ENCODE assay signal across 11 cellular contexts in genomic region chr10:123156091-123156490, GRCh38. TPM values are rescaled to one million over a fixed set of nuclear protein-coding genes. Genes with fewer than 3 reads are reported as not detected.
A peak's percentile ranks its signal among the peaks of the same experiment; 100 is the strongest.
DNase-seq lines count a peak whose midpoint lies in the region; ATAC-seq and TF ChIP-seq lines count a peak whose summit lies in the region.
"Had no signal": no experiment of that assay in that cellular context is flagged by ENCODE, and none has a peak within 500 bp of the region (broad histone marks: within the 10 kb centered on the region; RNA-seq: fewer than 3 reads in every experiment).

No MANE protein-coding gene starts in this region.

- H3K4me1 Mint-ChIP-seq in CD8-positive, alpha-beta T cell (ENCODE audit: low read depth): peaks cover 79% of the 10 kb centered on the region
- peaks cover 68% of the 10 kb centered on the region for H3K4me1 Mint-ChIP-seq in activated T-helper 1 cell treated with anti-CD3 and anti-CD28 coated beads, Interleukin-12 subunit alpha, Interleukin-12 subunit beta, Interleukin-2, Interleukin-4 antibody, amounts not matched to agents 30 ng/mL and 10 ng/mL and 1 ng/mL, durations not matched to agents 14 hours and 24 hours and 36 hours (ENCODE audit: low read depth)

- no peak overlapping the region for H3K27ac ChIP-seq in CD8-positive, alpha-beta T cell (ENCODE audit: low read depth, low read length)
- no peak overlapping the region for H3K27ac ChIP-seq in HEK293 (ENCODE audit: extremely low read depth, low read depth, low read length)

- intact Hi-C loops in CD8-positive, alpha-beta T cell (cut with DNase I, micrococcal nuclease): loop anchor here in 1 of 2 experiments (10.0 kb wide), 3 partner anchors 1231 to 1759 kb away; partner anchors contain the start of genes ATE1 and OAT
- intact Hi-C loops in activated T-helper 1 cell treated with anti-CD3 and anti-CD28 coated beads, Interleukin-12 subunit alpha, Interleukin-12 subunit beta, Interleukin-2, Interleukin-4 antibody, amounts not matched to agents 30 ng/mL and 10 ng/mL and 1 ng/mL, durations not matched to agents 14 hours and 24 hours and 36 hours (cut with micrococcal nuclease): loop anchor here (10.0 kb wide), 3 partner anchors 1069 to 1569 kb away; partner anchors contain the start of gene ATE1

- H3K36me3 ChIP-seq in CD8-positive, alpha-beta T cell (ENCODE audit: insufficient read depth, low read length): peaks cover 10% of the 10 kb centered on the region
- peaks cover 48 to 62% of the 10 kb centered on the region in 2 experiments for H3K36me3 ChIP-seq in HEK293 (ENCODE audit: control insufficient read depth in 2 of 2, insufficient read depth in 1 of 2, low read length in 2 of 2)

- peaks cover 4% of the 10 kb centered on the region for H3K27me3 Mint-ChIP-seq in CD8-positive, alpha-beta T cell (ENCODE audit: low read depth)
- H3K27me3 Mint-ChIP-seq in activated T-helper 1 cell treated with anti-CD3 and anti-CD28 coated beads, Interleukin-12 subunit alpha, Interleukin-12 subunit beta, Interleukin-2, Interleukin-4 antibody, amounts not matched to agents 30 ng/mL and 10 ng/mL and 1 ng/mL, durations not matched to agents 14 hours and 24 hours and 36 hours (ENCODE audit: insufficient read depth): peaks cover 6% of the 10 kb centered on the region

- peak overlapping the region; percentile 50 for H3K27ac Mint-ChIP-seq in CD8-positive, alpha-beta T cell
- H3K27ac Mint-ChIP-seq in activated T-helper 1 cell treated with anti-CD3 and anti-CD28 coated beads, Interleukin-12 subunit alpha, Interleukin-12 subunit beta, Interleukin-2, Interleukin-4 antibody, amounts not matched to agents 30 ng/mL and 10 ng/mL and 1 ng/mL, durations not matched to agents 14 hours and 24 hours and 36 hours: peak overlapping the region; percentile 64

- TF ChIP-seq CTCF in CD8-positive, alpha-beta T cell (IDR thresholded peaks at IDR 0.05): no peak
- no peak for TF ChIP-seq CTCF in HEK293 (tag by site-specific recombination; IDR thresholded peaks at IDR 0.05)

- no peaks in the 10 kb centered on the region for H3K9me3 ChIP-seq in CD8-positive, alpha-beta T cell (ENCODE audit: low read length)
- H3K9me3 ChIP-seq in HEK293 (ENCODE audit: control insufficient read depth, insufficient read depth, low read depth, low read length): no peaks in the 10 kb centered on the region
- H3K9me3 ChIP-seq: heart right ventricle had no signal

- H3K27me3 ChIP-seq in CD8-positive, alpha-beta T cell (ENCODE audit: insufficient read depth, low read length): no peaks in the 10 kb centered on the region

- H3K9me3 Mint-ChIP-seq in CD8-positive, alpha-beta T cell: no peaks in the 10 kb centered on the region
- H3K9me3 Mint-ChIP-seq in activated T-helper 1 cell treated with anti-CD3 and anti-CD28 coated beads, Interleukin-12 subunit alpha, Interleukin-12 subunit beta, Interleukin-2, Interleukin-4 antibody, amounts not matched to agents 30 ng/mL and 10 ng/mL and 1 ng/mL, durations not matched to agents 14 hours and 24 hours and 36 hours: no peaks in the 10 kb centered on the region
- H3K9me3 Mint-ChIP-seq: naive B cell had no signal

- no peak overlapping the region for H3K4me3 ChIP-seq in CD8-positive, alpha-beta T cell (ENCODE audit: low read depth, low read length)
- H3K4me3 ChIP-seq in HEK293 (ENCODE audit: low read depth, low read length): peak overlapping the region; percentile 93

- H3K4me3 Mint-ChIP-seq in CD8-positive, alpha-beta T cell: peak overlapping the region; percentile 100
- peak overlapping the region; percentile 100 for H3K4me3 Mint-ChIP-seq in activated T-helper 1 cell treated with anti-CD3 and anti-CD28 coated beads, Interleukin-12 subunit alpha, Interleukin-12 subunit beta, Interleukin-2, Interleukin-4 antibody, amounts not matched to agents 30 ng/mL and 10 ng/mL and 1 ng/mL, durations not matched to agents 14 hours and 24 hours and 36 hours

- POLR2A ChIA-PET in CD8-positive, alpha-beta T cell (lab: Charles Lee): interaction anchor here (0.6 kb wide), 1 partner anchor 151 kb away, joined by 3 read pairs; no protein-coding TSS in a partner anchor
- POLR2A ChIA-PET in HEK293 (lab: Yijun Ruan, JAX): interaction anchor here (1.3 kb wide), 1 partner anchor 12 kb away, joined by 4 read pairs; no protein-coding TSS in a partner anchor

- H3K4me1 ChIP-seq in CD8-positive, alpha-beta T cell (ENCODE audit: insufficient read depth, low read length): peaks cover 73% of the 10 kb centered on the region
- H3K4me1 ChIP-seq in HEK293 (ENCODE audit: control insufficient read depth, insufficient read depth, low read length): peaks cover 13% of the 10 kb centered on the region

- ATAC-seq in CD8-positive, alpha-beta T cell: no peak
- ATAC-seq in GM18517 (IDR thresholded peaks at IDR 0.05; ENCODE audit: unreplicated experiment) (no peak), GM21723 (IDR thresholded peaks at IDR 0.05; ENCODE audit: unreplicated experiment) (no peak), HG03159 (IDR thresholded peaks at IDR 0.05; ENCODE audit: unreplicated experiment) (no peak)
- ATAC-seq: heart right ventricle had no signal

- CTCF ChIA-PET in CD8-positive, alpha-beta T cell (lab: Charles Lee): no interaction called here
- CTCF ChIA-PET in HEK293 (lab: Yijun Ruan, JAX): interaction anchor here (0.6 to 1.2 kb wide), 2 partner anchors 10 to 225 kb away, joined by 3 to 5 read pairs; no protein-coding TSS in a partner anchor

- H3K36me3 Mint-ChIP-seq in CD8-positive, alpha-beta T cell: peaks cover 52% of the 10 kb centered on the region
- peaks cover 42% of the 10 kb centered on the region for H3K36me3 Mint-ChIP-seq in activated T-helper 1 cell treated with anti-CD3 and anti-CD28 coated beads, Interleukin-12 subunit alpha, Interleukin-12 subunit beta, Interleukin-2, Interleukin-4 antibody, amounts not matched to agents 30 ng/mL and 10 ng/mL and 1 ng/mL, durations not matched to agents 14 hours and 24 hours and 36 hours (ENCODE audit: low read depth)

- DNase-seq in CD8-positive, alpha-beta T cell: no peak
- DNase-seq in activated T-helper 1 cell treated with anti-CD3 and anti-CD28 coated beads, Interleukin-12 subunit alpha, Interleukin-12 subunit beta, Interleukin-2, Interleukin-4 antibody, amounts not matched to agents 30 ng/mL and 10 ng/mL and 1 ng/mL, durations not matched to agents 14 hours and 24 hours and 36 hours (ENCODE audit: low spot score): no peak
- peak; percentile 65 for DNase-seq in iris pigment epithelial cell (ENCODE audit: low read depth)
- DNase-seq in SIG-M5 treated with dmso at 0.1 percent for 504 hours (lab: John Stamatoyannopoulos, UW; ENCODE audit: unreplicated experiment): no peak
- DNase-seq: heart right ventricle, naive B cell, NCI-H2171 treated with DMSO at 0.1 percent for 48 hours had no signal

TF ChIP-seq in HEK293, 187 proteins besides CTCF, POLR2A, EP300 and RAD21 (continues in another document):
- no peak for TF ChIP-seq ZNF654 (tag by site-specific recombination; IDR thresholded peaks at IDR 0.05; ENCODE audit: low read depth)
- TF ChIP-seq ZNF335 (tag by site-specific recombination; conservative IDR thresholded peaks at IDR 0.05): no peak
- no peak for TF ChIP-seq ZNF214 (tag by site-specific recombination; IDR thresholded peaks at IDR 0.05; ENCODE audit: borderline replicate concordance)
- no peak for TF ChIP-seq ZNF626 (tag by site-specific recombination; IDR thresholded peaks at IDR 0.05)
- TF ChIP-seq ZNF366 (tag by site-specific recombination; conservative IDR thresholded peaks at IDR 0.05): no peak
- TF ChIP-seq ZNF701 (tag by site-specific recombination; IDR thresholded peaks at IDR 0.05): no peak
- no peak for TF ChIP-seq ZNF692 (tag by site-specific recombination; IDR thresholded peaks at IDR 0.05)
- TF ChIP-seq, protein P1, sequence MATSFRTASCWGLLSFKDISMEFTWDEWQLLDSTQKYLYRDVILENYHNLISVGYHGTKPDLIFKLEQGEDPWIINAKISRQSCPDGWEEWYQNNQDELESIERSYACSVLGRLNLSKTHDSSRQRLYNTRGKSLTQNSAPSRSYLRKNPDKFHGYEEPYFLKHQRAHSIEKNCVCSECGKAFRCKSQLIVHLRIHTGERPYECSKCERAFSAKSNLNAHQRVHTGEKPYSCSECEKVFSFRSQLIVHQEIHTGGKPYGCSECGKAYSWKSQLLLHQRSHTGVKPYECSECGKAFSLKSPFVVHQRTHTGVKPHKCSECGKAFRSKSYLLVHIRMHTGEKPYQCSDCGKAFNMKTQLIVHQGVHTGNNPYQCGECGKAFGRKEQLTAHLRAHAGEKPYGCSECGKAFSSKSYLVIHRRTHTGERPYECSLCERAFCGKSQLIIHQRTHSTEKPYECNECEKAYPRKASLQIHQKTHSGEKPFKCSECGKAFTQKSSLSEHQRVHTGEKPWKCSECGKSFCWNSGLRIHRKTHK (tag by site-specific recombination; IDR thresholded peaks at IDR 0.05): no peak
- TF ChIP-seq ZNF133 (tag by site-specific recombination; IDR thresholded peaks at IDR 0.05): no peak
- no peak for TF ChIP-seq RBAK (tag by site-specific recombination; IDR thresholded peaks at IDR 0.05)
- TF ChIP-seq ZNF621 (tag by site-specific recombination; IDR thresholded peaks at IDR 0.05): no peak

RNA-seq across cellular contexts. Expression of gene BUB3, which starts 1.9 kb away (rescaled TPM):
- total RNA-seq in CD8-positive, alpha-beta T cell: 100 to 1,000 TPM; 166 to 167 TPM
- total RNA-seq in activated T-helper 1 cell treated with anti-CD3 and anti-CD28 coated beads, Interleukin-12 subunit alpha, Interleukin-12 subunit beta, Interleukin-2, Interleukin-4 antibody, amounts not matched to agents 30 ng/mL and 10 ng/mL and 1 ng/mL, durations not matched to agents 14 hours and 24 hours and 36 hours: 197 and 201 TPM in 2 replicates

RNA-seq across cellular contexts. Expression of gene HMX2, which starts 8.2 kb away (rescaled TPM):
- total RNA-seq in CD8-positive, alpha-beta T cell: not detected
- total RNA-seq in activated T-helper 1 cell treated with anti-CD3 and anti-CD28 coated beads, Interleukin-12 subunit alpha, Interleukin-12 subunit beta, Interleukin-2, Interleukin-4 antibody, amounts not matched to agents 30 ng/mL and 10 ng/mL and 1 ng/mL, durations not matched to agents 14 hours and 24 hours and 36 hours: not detected in 2 replicates
- total RNA-seq: heart right ventricle had no signal

RNA-seq across cellular contexts. Expression of gene HMX3, which starts 20.3 kb away (rescaled TPM):
- under 1 TPM; 0.35 to 0.47 TPM for total RNA-seq in CD8-positive, alpha-beta T cell
- not detected in 2 replicates for total RNA-seq in activated T-helper 1 cell treated with anti-CD3 and anti-CD28 coated beads, Interleukin-12 subunit alpha, Interleukin-12 subunit beta, Interleukin-2, Interleukin-4 antibody, amounts not matched to agents 30 ng/mL and 10 ng/mL and 1 ng/mL, durations not matched to agents 14 hours and 24 hours and 36 hours
- total RNA-seq: heart right ventricle had no signal
